8 cellular contexts compared by ENCODE assay signal in the genomic region with DNA sequence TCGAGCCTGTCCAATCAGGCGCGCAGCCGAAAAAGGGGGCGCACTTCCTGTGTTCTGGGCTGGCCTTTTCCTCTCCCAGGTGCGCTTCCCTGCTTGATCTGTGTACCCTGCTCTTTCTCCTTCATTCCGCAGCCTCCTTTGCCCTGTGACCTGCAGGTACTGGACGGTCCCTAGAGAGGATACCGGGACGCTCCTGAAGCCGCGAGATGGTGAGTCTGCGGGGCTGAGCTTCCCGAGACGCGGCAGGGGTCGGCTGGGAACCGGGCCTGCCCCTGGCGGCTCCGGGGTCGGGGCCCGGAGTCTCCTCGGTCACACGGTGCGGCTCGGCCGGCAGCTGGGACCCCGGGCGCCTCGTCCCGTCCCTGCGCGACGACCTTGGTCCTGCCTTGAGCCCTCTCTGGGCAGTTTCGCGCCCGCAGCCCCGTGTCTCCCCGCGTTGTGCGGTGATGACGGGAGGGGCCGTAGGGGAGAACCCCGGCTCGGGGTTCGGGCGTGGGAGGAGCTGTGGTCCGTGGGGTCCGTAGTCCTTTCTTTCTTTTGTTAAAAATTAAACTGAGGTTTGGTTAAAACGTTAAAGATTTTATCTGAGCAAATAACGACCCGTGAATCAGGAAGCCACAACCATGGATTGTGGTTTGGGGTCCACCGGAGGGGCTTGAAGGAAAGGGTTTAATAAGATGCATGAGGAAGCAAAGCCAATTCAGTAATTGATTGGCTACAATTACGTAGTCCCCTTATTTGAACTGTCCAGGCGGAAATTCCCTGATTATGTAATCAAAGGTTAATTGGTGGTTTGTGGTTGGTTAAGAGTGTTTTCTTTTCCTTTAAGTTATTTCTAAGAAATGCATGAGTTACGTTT.
DNase-seq lines count a peak whose midpoint lies in the region; ATAC-seq, FAIRE-seq and TF ChIP-seq lines count a peak whose summit lies in the region.

No MANE protein-coding gene starts in this region.

- POLR2A ChIA-PET in activated B cell treated with CpG ODN at 0.5 μM for 24 hours (lab: Charles Lee) = interaction anchor here (0.9 to 3.8 kb wide), 3 partner anchors 9 to 241 kb away, joined by 3 to 44 read pairs (median 3); a partner anchor contains a TSS

- intact Hi-C loops in activated B cell treated with CpG ODN at 0.5 μM for 24 hours (cut with micrococcal nuclease) = loop anchor here (1.0 kb wide), 1 partner anchor 13 kb away; a partner anchor contains a TSS

- CTCF ChIA-PET in activated B cell treated with CpG ODN at 0.5 μM for 24 hours (lab: Charles Lee) = interaction anchor here (0.9 to 1.2 kb wide), 2 partner anchors 8 to 13 kb away, joined by 3 read pairs; a partner anchor contains a TSS

- no peaks in the 10 kb centered on the region for H3K9me3 Mint-ChIP-seq in activated B cell treated with CpG ODN at 0.5 μM for 24 hours

- peaks cover 24% of the 10 kb centered on the region for H3K4me1 Mint-ChIP-seq in activated B cell treated with CpG ODN at 0.5 μM for 24 hours

- peaks cover 39% of the 10 kb centered on the region for H3K36me3 Mint-ChIP-seq in activated B cell treated with CpG ODN at 0.5 μM for 24 hours (ENCODE audit: low read depth)

- TF ChIP-seq CTCF in activated B cell treated with CpG ODN at 0.5 μM for 24 hours (IDR thresholded peaks at IDR 0.05) (no peak), bronchial epithelial cell (IDR thresholded peaks at IDR 0.05; ENCODE audit: insufficient read depth, low read length, severe bottlenecking) (peak; percentile 29)

- DNase-seq in EL (peak; percentile 56), HT1080 (ENCODE audit: low read depth) (peak; percentile 54), activated B cell treated with CpG ODN at 0.5 μM for 24 hours (peak; percentile 73), bronchial epithelial cell (ENCODE audit: low read depth) (peak; percentile 75), left kidney (ENCODE audit: low read depth, low spot score) (peak; percentile 95), AML-193 (lab: John Stamatoyannopoulos, UW) (no peak)
- peak; percentile 87 for DNase-seq in stimulated activated CD4-positive, alpha-beta T cell treated with anti-CD3 and anti-CD28 coated beads, Interleukin-2, amount 100 ng/mL, for 4 hours (ENCODE audit: low read depth)

- peak overlapping the region; percentile 93 for H3K4me3 ChIP-seq in bronchial epithelial cell (ENCODE audit: low read depth, low read length)

- peak overlapping the region; percentile 86 for H3K4me3 Mint-ChIP-seq in activated B cell treated with CpG ODN at 0.5 μM for 24 hours

- FAIRE-seq in bronchial epithelial cell (lab: Jason Lieb, UNC) = no peak

- no peaks in the 10 kb centered on the region for H3K27me3 Mint-ChIP-seq in activated B cell treated with CpG ODN at 0.5 μM for 24 hours

- H3K27me3 ChIP-seq in bronchial epithelial cell (ENCODE audit: control insufficient read depth, insufficient read depth, low read length) = no peaks in the 10 kb centered on the region

- H3K36me3 ChIP-seq in bronchial epithelial cell (ENCODE audit: control insufficient read depth, insufficient read depth, low read length) = peaks cover 12% of the 10 kb centered on the region

- H3K27ac Mint-ChIP-seq in activated B cell treated with CpG ODN at 0.5 μM for 24 hours = peak overlapping the region; percentile 78

- ATAC-seq in GM21367 (IDR thresholded peaks at IDR 0.05; ENCODE audit: unreplicated experiment) (peak; percentile 35), activated B cell treated with CpG ODN at 0.5 μM for 24 hours (ENCODE audit: low read depth) (peak; percentile 35)

Comparison
In these comparisons a context has a peak if more than half of its experiments do, and no peak if none do; other contexts are left out.
1. DNase-seq: peak in EL (single experiment), HT1080 (single experiment), activated B cell treated with CpG ODN at 0.5 μM for 24 hours (single experiment), bronchial epithelial cell (single experiment), left kidney (single experiment) and stimulated activated CD4-positive, alpha-beta T cell treated with anti-CD3 and anti-CD28 coated beads, Interleukin-2, amount 100 ng/mL, for 4 hours (single experiment); none in AML-193 (0 of 2).